Comparison of ENCODE assay signal across 10 cellular contexts in genomic region chr5:160799160-160799559, GRCh38. TPM values are rescaled to one million over a fixed set of nuclear protein-coding genes. Genes with fewer than 3 reads are reported as not detected.
DNase-seq lines count a peak whose midpoint lies in the region; ATAC-seq and TF ChIP-seq lines count a peak whose summit lies in the region.
"Had no signal": no experiment of that assay in that cellular context is flagged by ENCODE, and none has a peak within 500 bp of the region (broad histone marks: within the 10 kb centered on the region; RNA-seq: fewer than 3 reads in every experiment).

No MANE protein-coding gene starts in this region.

- intact Hi-C loops in colonic mucosa (cut with DNase I) = loop anchor here (10.0 kb wide), 1 partner anchor 294 kb away; no protein-coding TSS in a partner anchor

- H3K4me1 ChIP-seq in neural progenitor cell = peaks cover 3% of the 10 kb centered on the region
- H3K4me1 ChIP-seq in colonic mucosa = no peaks in the 10 kb centered on the region

- no peaks in the 10 kb centered on the region for H3K36me3 Mint-ChIP-seq in neural progenitor cell

- DNase-seq in GM10248 (ENCODE audit: extremely low spot score) (peak; percentile 18), SKM-1 (lab: John Stamatoyannopoulos, UW; ENCODE audit: unreplicated experiment) (peak; percentile 95), neural progenitor cell (ENCODE audit: low spot score) (no peak), colonic mucosa (no peak), NK-92 (lab: John Stamatoyannopoulos, UW; ENCODE audit: unreplicated experiment) (no peak)
- DNase-seq: activated gamma-delta T cell had no signal

- no peak overlapping the region for H3K4me3 ChIP-seq in neural progenitor cell
- H3K4me3 ChIP-seq in colonic mucosa = no peak overlapping the region

- no peaks in the 10 kb centered on the region for H3K79me2 ChIP-seq in neural progenitor cell (ENCODE audit: low read depth)

- no peaks in the 10 kb centered on the region for H3K9me3 Mint-ChIP-seq in neural progenitor cell
- H3K9me3 Mint-ChIP-seq: T-helper 1 cell treated with Interleukin-12 subunit alpha and Interleukin-12 subunit beta and Interleukin-4 antibody, amounts not matched to agents 30 μg/mL and 1 μg/mL, for 36 hours had no signal

- TF ChIP-seq CTCF in GM10248 (IDR thresholded peaks at IDR 0.05; ENCODE audit: control extremely low read depth, extremely low read depth, low read depth, missing control alignments) (no peak), neural progenitor cell (IDR thresholded peaks at IDR 0.05) (no peak), colonic mucosa (IDR thresholded peaks at IDR 0.05) (no peak)

- no peaks in the 10 kb centered on the region for H3F3A ChIP-seq in neural progenitor cell (ENCODE audit: low read depth)

- peaks cover 2% of the 10 kb centered on the region for H3K4me1 Mint-ChIP-seq in neural progenitor cell

- H3K9ac ChIP-seq in neural progenitor cell (no peak overlapping the region), colonic mucosa (ENCODE audit: low read depth in 2 of 2, low read length in 2 of 2) (no peak overlapping the region)

- no peak overlapping the region for H3K27ac Mint-ChIP-seq in neural progenitor cell
- H3K27ac Mint-ChIP-seq: T-helper 1 cell treated with Interleukin-12 subunit alpha and Interleukin-12 subunit beta and Interleukin-4 antibody, amounts not matched to agents 30 μg/mL and 1 μg/mL, for 36 hours had no signal

- H4K20me1 ChIP-seq in neural progenitor cell (ENCODE audit: low read depth) = no peaks in the 10 kb centered on the region

- H3K4me2 ChIP-seq in neural progenitor cell = no peak overlapping the region

- CTCF ChIA-PET in GM10248 (lab: Yijun Ruan, JAX) = interaction anchor here (1.4 kb wide), 1 partner anchor 360 kb away, joined by 3 read pairs; no protein-coding TSS in a partner anchor

- no peak overlapping the region for H3K27ac ChIP-seq in neural progenitor cell
- no peak overlapping the region for H3K27ac ChIP-seq in colonic mucosa

- POLR2A ChIA-PET in GM10248 (lab: Yijun Ruan, JAX) = no interaction called here

- H3K36me3 ChIP-seq in neural progenitor cell = no peaks in the 10 kb centered on the region
- H3K36me3 ChIP-seq in colonic mucosa = no peaks in the 10 kb centered on the region

- H2AFZ ChIP-seq in neural progenitor cell (replicated peaks) = no peak overlapping the region

- no peaks in the 10 kb centered on the region for H3K27me3 ChIP-seq in neural progenitor cell
- no peaks in the 10 kb centered on the region for H3K27me3 ChIP-seq in colonic mucosa

- peak; percentile 66 for ATAC-seq in GM21360 (IDR thresholded peaks at IDR 0.05; ENCODE audit: unreplicated experiment)
- peak; percentile 69 for ATAC-seq in HG03439 (IDR thresholded peaks at IDR 0.05; ENCODE audit: unreplicated experiment)
- no peak for ATAC-seq in HG03521 (IDR thresholded peaks at IDR 0.05; ENCODE audit: unreplicated experiment)

- no peaks in the 10 kb centered on the region for H3K27me3 Mint-ChIP-seq in neural progenitor cell (ENCODE audit: insufficient read depth, low read depth)

- H3K9me3 ChIP-seq in neural progenitor cell (ENCODE audit: low read depth) (no peaks in the 10 kb centered on the region), colonic mucosa (no peaks in the 10 kb centered on the region)

- H3K4me3 Mint-ChIP-seq in neural progenitor cell = no peak overlapping the region
- H3K4me3 Mint-ChIP-seq: T-helper 1 cell treated with Interleukin-12 subunit alpha and Interleukin-12 subunit beta and Interleukin-4 antibody, amounts not matched to agents 30 μg/mL and 1 μg/mL, for 36 hours had no signal

RNA-seq across cellular contexts. Expression of gene ATP10B, which starts 52.9 kb away (rescaled TPM):
- not detected in 2 replicates for total RNA-seq in neural progenitor cell (ENCODE audit: low replicate concordance)
- total RNA-seq in colonic mucosa = 100 to 1,000 TPM; 162 to 232 TPM

Comparison
In these comparisons a context has a peak if more than half of its experiments do, and no peak if none do; other contexts are left out.
1. DNase-seq: peak in GM10248 (single experiment) and SKM-1 (single experiment); none in neural progenitor cell (single experiment), colonic mucosa (single experiment) and NK-92 (single experiment).
2. RNA of gene ATP10B, which starts 52.9 kb away (total RNA-seq): 162 to 232 TPM in colonic mucosa; not detected in neural progenitor cell; every median in the first group is over 100 times any median in the second.